Comparison of ENCODE assay signal across 10 cellular contexts in the genomic region with DNA sequence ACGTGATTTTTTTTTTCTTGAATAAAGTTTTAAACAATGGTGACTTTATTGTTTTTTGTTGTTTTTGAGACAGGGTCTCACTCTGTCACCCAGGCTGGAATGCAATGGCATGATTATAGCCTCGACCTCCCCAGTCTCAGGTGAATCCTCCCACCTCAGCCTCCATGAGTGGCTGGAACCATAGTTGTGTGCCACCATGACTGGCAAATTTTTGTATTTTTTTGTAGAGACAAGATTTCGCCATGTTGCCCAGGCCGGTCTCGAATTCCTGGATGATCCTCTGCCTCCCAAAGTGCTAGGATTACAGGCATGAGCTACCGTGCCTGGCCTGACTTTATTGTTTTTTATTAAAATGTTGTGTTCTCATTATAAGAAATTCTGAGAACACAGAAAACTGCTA. TPM values are rescaled to one million over a fixed set of nuclear protein-coding genes. Genes with fewer than 3 reads are reported as not detected.
"Had no signal": no experiment of that assay in that cellular context is flagged by ENCODE, and none has a peak within 500 bp of the region (broad histone marks: within the 10 kb centered on the region; RNA-seq: fewer than 3 reads in every experiment).

No MANE protein-coding gene starts in this region.

- H3K4me3 Mint-ChIP-seq: GM23338, H9, IgD-negative memory B cell had no signal

- ATAC-seq: GM23338 had no signal

- FAIRE-seq: H1, H54 had no signal

- H3K36me3 Mint-ChIP-seq: IgD-negative memory B cell had no signal

- H3K4me1 Mint-ChIP-seq: GM23338, IgD-negative memory B cell had no signal

- H3K9me3 Mint-ChIP-seq: GM23338 had no signal

- DNase-seq: H9, HCEC 1CT, KBM-7 had no signal

- H3K27ac Mint-ChIP-seq: GM23338, H9, IgD-negative memory B cell had no signal

- H3K4me2 ChIP-seq: GM23338, KMS-11 had no signal

- H3K27ac ChIP-seq: HL-60, KMS-11 had no signal

- H3K4me3 ChIP-seq: GM23338 had no signal

RNA-seq across cellular contexts. Expression of a gene that starts 12.2 kb away (rescaled TPM):
- total RNA-seq: HT1080 had no signal
- polyA plus RNA-seq: GM23338, IgD-negative memory B cell had no signal

RNA-seq across cellular contexts. Expression of a gene that starts 32.0 kb away (rescaled TPM):
- total RNA-seq: H1, H9, HT1080 had no signal
- polyA plus RNA-seq: IgD-negative memory B cell had no signal
